8 cellular contexts compared by ENCODE assay signal in the genomic region with DNA sequence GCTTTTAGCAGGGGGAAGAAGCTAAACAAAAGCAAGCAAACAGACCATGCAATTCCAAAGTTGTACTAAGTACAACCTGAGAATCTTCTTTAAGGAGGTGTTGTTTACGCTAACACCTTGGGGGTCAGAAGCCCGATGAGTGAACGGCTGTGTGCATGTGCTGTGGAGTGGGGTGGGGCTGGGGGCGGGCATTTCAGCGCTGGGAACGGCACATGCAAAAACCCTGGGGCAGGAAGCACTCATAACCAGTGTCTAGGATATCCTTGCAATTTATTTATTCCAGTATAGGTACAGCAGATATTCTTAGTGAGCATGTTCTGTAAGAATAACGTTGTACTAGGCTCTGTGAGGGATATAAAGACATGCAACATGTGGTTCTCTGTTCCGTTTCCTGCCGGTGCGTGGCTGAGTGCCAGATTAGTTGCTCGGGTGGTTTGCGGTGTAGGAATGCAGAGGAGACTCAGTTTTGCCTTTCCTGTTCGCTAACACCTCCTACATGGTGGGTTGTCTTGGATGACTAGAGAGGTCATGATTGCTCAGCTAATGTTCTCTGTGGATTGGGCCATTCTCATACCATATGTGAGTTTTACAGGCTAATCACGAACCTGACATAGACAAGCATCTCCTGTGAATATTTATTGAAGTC. TPM values are rescaled to one million over a fixed set of nuclear protein-coding genes. Genes with fewer than 3 reads are reported as not detected.
DNase-seq lines count a peak whose midpoint lies in the region; ATAC-seq, FAIRE-seq and TF ChIP-seq lines count a peak whose summit lies in the region.

No MANE protein-coding gene starts in this region.

- peak overlapping the region; percentile 83 for H3K4me3 Mint-ChIP-seq in activated T-helper 17 cell treated with anti-CD3 and anti-CD28 coated beads, Interleukin-2, amount 50 U/mL, for 72 hours

- H3K27ac Mint-ChIP-seq in activated T-helper 17 cell treated with anti-CD3 and anti-CD28 coated beads, Interleukin-2, amount 50 U/mL, for 72 hours, result peak overlapping the region; percentile 92

- DNase-seq in GM12891 (ENCODE audit: insufficient read length, low spot score) (peak; percentile 51), RKO (ENCODE audit: low spot score) (peak; percentile 36), left ventricle myocardium superior (peak; percentile 53), D341Med (ENCODE audit: low spot score) (no peak), COLO668 (lab: John Stamatoyannopoulos, UW; ENCODE audit: unreplicated experiment) (no peak)
- DNase-seq in stimulated activated CD8-positive, alpha-beta memory T cell treated with anti-CD3 and anti-CD28 coated beads, Interleukin-12 subunit alpha, Interleukin-12 subunit beta, amount 100 ng/mL, for 1 hour (ENCODE audit: low read depth), result peak; percentile 82

- peaks cover 38% of the 10 kb centered on the region for H3K4me1 Mint-ChIP-seq in activated T-helper 17 cell treated with anti-CD3 and anti-CD28 coated beads, Interleukin-2, amount 50 U/mL, for 72 hours

- H3K27me3 Mint-ChIP-seq in activated T-helper 17 cell treated with anti-CD3 and anti-CD28 coated beads, Interleukin-2, amount 50 U/mL, for 72 hours, result no peaks in the 10 kb centered on the region

- FAIRE-seq in GM12891 (lab: Jason Lieb, UNC), result peak; percentile 98

- H3K9me3 Mint-ChIP-seq in activated T-helper 17 cell treated with anti-CD3 and anti-CD28 coated beads, Interleukin-2, amount 50 U/mL, for 72 hours, result no peaks in the 10 kb centered on the region

- peaks cover 82% of the 10 kb centered on the region for H3K36me3 Mint-ChIP-seq in activated T-helper 17 cell treated with anti-CD3 and anti-CD28 coated beads, Interleukin-2, amount 50 U/mL, for 72 hours (ENCODE audit: low read depth)

- no peak for TF ChIP-seq POLR2A in GM12891 (IDR thresholded peaks at IDR 0.05; ENCODE audit: low read depth, low read length)

- intact Hi-C loops in left ventricle myocardium superior (cut with micrococcal nuclease), result no loop called here

- ATAC-seq in HG02840 (IDR thresholded peaks at IDR 0.05; ENCODE audit: low FRiP score, unreplicated experiment) (peak; percentile 82), left ventricle myocardium superior (no peak)
- peak; percentile 90 for ATAC-seq in activated T-helper 17 cell treated with anti-CD3 and anti-CD28 coated beads, Interleukin-2, amount 50 U/mL, for 72 hours (replicated peaks)

TF ChIP-seq in GM12891, 5 proteins besides CTCF, POLR2A, EP300 and RAD21:
- TF ChIP-seq POLR2AphosphoS5 (IDR thresholded peaks at IDR 0.05; ENCODE audit: low read depth, low read length) (no peak), TAF1 (IDR thresholded peaks at IDR 0.05; ENCODE audit: low read depth, low read length) (no peak), POU2F2 (IDR thresholded peaks at IDR 0.05; ENCODE audit: low read depth, low read length) (peak; percentile 60; the same call in 1 of the 2 replicates), SPI1 (IDR thresholded peaks at IDR 0.05; ENCODE audit: low read depth, low read length) (peak; percentile 69), PAX5 (IDR thresholded peaks at IDR 0.05; ENCODE audit: insufficient read depth, low read length, severe bottlenecking) (peak; percentile 64)

RNA-seq across cellular contexts. Expression of a gene that starts 3.7 kb away (rescaled TPM):
- 0.10 TPM for polyA plus RNA-seq in GM12891 (2012; ENCODE audit: low read depth, missing spikeins)
- total RNA-seq in activated T-helper 17 cell treated with anti-CD3 and anti-CD28 coated beads, Interleukin-2, amount 50 U/mL, for 72 hours, result 10 to 100 TPM in 1 of 2 donors, 1 to 10 TPM in 1; 2.7 to 11.3 TPM
- 0.12 TPM for total RNA-seq in left ventricle myocardium superior

Comparison
In these comparisons a context has a peak if more than half of its experiments do, and no peak if none do; other contexts are left out.
1. DNase-seq: peak in GM12891 (single experiment), RKO (single experiment), left ventricle myocardium superior (single experiment) and stimulated activated CD8-positive, alpha-beta memory T cell treated with anti-CD3 and anti-CD28 coated beads, Interleukin-12 subunit alpha, Interleukin-12 subunit beta, amount 100 ng/mL, for 1 hour (single experiment); none in D341Med (single experiment) and COLO668 (single experiment).